Comparison of ENCODE assay signal across 18 cellular contexts in the genomic region with DNA sequence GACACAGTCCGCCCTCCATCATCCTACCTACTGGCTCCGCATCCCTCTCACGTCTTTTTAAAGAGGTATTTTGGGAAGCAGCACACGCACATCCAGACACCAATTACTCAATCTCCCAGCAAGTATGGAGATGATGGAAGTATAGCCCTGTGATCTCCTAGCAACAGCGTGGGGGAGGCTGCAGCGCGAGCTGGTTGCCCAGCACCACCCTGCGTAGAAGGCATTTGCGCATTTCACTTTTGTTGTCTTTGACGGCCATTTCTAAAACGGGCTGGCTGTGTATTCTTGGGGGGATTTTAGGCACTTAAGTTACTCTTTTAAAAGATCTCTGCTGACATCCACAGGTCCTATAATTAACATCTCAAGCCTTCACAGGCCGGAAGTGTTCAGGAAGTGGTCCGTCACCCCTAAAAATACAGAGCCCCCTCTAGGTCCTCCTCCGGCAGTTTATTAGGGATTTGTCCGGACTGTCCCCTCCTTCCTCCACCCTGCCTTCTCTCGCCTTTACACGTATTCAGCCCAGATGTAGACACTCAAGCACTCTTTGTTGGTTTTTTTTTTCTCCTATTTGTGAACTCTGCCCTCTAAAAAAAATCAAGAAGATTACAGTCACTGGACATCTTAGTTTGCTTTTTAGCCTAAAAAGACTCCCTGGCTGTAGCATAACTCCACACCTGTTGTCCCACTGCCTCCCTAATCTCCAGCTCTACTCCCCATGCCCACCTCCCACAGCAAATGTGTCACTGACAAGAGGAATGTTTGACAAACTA.
DNase-seq lines count a peak whose midpoint lies in the region; ATAC-seq and TF ChIP-seq lines count a peak whose summit lies in the region.
"Had no signal": no experiment of that assay in that cellular context is flagged by ENCODE, and none has a peak within 500 bp of the region (broad histone marks: within the 10 kb centered on the region; RNA-seq: fewer than 3 reads in every experiment).

No MANE protein-coding gene starts in this region.

- DNase-seq in NCI-H2227 treated with DMSO at 0.1 percent for 48 hours (lab: John Stamatoyannopoulos, UW) = peak; percentile 2
- no peak for DNase-seq in NCI-H2227 (lab: John Stamatoyannopoulos, UW; ENCODE audit: unreplicated experiment)
- peak in 58 of 61 donors; percentile 2 to 95 (median 69) for DNase-seq in caudate nucleus (lab: John Stamatoyannopoulos, UW)
- peak; percentile 81 for DNase-seq in left kidney (ENCODE audit: low read depth, low spot score)
- no peak for DNase-seq in NCI-H82 treated with DMSO at 0.1 percent for 48 hours (lab: John Stamatoyannopoulos, UW; ENCODE audit: unreplicated experiment)
- DNase-seq in HEK293T (ENCODE audit: extremely low spot score) = no peak
- DNase-seq: activated CD4-positive, CD25-positive, alpha-beta regulatory T cell; CD4-positive, alpha-beta memory T cell; cortex of kidney; esophagus squamous epithelium; KG1; NCI-H1105 treated with DMSO at 0.1 percent for 48 hours; OCI-M1; SJCRH30; stimulated activated naive CD4-positive, alpha-beta T cell had no signal

- ATAC-seq in HG03108 (IDR thresholded peaks at IDR 0.05; ENCODE audit: unreplicated experiment) = no peak
- ATAC-seq: A549 had no signal

- peak overlapping the region; percentile 99 for H3K27ac ChIP-seq in caudate nucleus (ENCODE audit: low read depth, low read length)
- peak overlapping the region; percentile 99 for H3K27ac ChIP-seq in temporal lobe (ENCODE audit: low read depth, low read length)
- H3K27ac ChIP-seq: A549, esophagus squamous epithelium, SJCRH30 had no signal

- POLR2A ChIA-PET in HEK293T (lab: Yijun Ruan, JAX) = no interaction called here

- CTCF ChIA-PET in HEK293T (lab: Yijun Ruan, JAX) = no interaction called here

TF ChIP-seq in HEK293T, 16 proteins besides CTCF, POLR2A, EP300 and RAD21:
- TF ChIP-seq, protein P1, sequence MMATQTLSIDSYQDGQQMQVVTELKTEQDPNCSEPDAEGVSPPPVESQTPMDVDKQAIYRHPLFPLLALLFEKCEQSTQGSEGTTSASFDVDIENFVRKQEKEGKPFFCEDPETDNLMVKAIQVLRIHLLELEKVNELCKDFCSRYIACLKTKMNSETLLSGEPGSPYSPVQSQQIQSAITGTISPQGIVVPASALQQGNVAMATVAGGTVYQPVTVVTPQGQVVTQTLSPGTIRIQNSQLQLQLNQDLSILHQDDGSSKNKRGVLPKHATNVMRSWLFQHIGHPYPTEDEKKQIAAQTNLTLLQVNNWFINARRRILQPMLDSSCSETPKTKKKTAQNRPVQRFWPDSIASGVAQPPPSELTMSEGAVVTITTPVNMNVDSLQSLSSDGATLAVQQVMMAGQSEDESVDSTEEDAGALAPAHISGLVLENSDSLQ (IDR thresholded peaks at IDR 0.05) = no peak
- TF ChIP-seq ELF4 (IDR thresholded peaks at IDR 0.05) = no peak
- no peak for TF ChIP-seq ARNT (IDR thresholded peaks at IDR 0.05)

Comparison
In these comparisons a context has a peak if more than half of its experiments do, and no peak if none do; other contexts are left out.
1. DNase-seq: peak in NCI-H2227 treated with DMSO at 0.1 percent for 48 hours (single experiment), caudate nucleus (58 of 61) and left kidney (single experiment); none in NCI-H2227 (single experiment), NCI-H82 treated with DMSO at 0.1 percent for 48 hours (single experiment) and HEK293T (single experiment).